9 cellular contexts compared by ENCODE assay signal in the genomic region with DNA sequence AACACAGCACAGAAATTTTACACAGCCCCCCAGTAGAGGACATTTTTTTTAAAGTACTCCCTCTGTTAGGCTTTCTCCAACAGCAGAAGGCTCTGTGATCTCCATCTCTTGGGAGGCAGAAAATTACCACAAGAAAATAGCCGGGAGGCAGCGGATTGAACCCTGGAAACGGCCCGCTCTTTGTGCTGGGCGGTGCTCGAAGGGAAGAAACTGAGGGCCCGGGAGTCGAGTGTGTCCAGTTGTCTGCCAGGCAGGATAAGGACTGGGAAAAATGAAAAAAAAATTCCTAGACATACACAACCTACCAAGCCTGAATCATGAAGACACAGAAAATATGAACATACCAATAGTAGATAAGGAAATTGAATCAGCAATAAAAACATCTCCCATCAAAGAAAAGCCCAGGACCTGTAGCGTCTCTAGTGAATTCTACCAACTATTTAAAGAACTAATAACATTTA. TPM values are rescaled to one million over a fixed set of nuclear protein-coding genes. Genes with fewer than 3 reads are reported as not detected.
DNase-seq lines count a peak whose midpoint lies in the region; ATAC-seq, FAIRE-seq and TF ChIP-seq lines count a peak whose summit lies in the region.
"Had no signal": no experiment of that assay in that cellular context is flagged by ENCODE, and none has a peak within 500 bp of the region (broad histone marks: within the 10 kb centered on the region; RNA-seq: fewer than 3 reads in every experiment).

No MANE protein-coding gene starts in this region.

- no peaks in the 10 kb centered on the region for H3K79me2 ChIP-seq in HepG2 (ENCODE audit: insufficient read depth, low read length)
- no peaks in the 10 kb centered on the region for H3K79me2 ChIP-seq in PC-3 (ENCODE audit: low read length)

- no peaks in the 10 kb centered on the region for H3K36me3 Mint-ChIP-seq in type B pancreatic cell

- intact Hi-C loops in HepG2 (cut with micrococcal nuclease; ENCODE audit: unreplicated experiment) (no loop called here), right lobe of liver (cut with DNase I) (no loop called here), PC-3 (cut with micrococcal nuclease) (no loop called here), left ventricle myocardium inferior (cut with micrococcal nuclease) (no loop called here)

- peak overlapping the region; percentile 91 for H3K27ac Mint-ChIP-seq in type B pancreatic cell

- peaks cover 69% of the 10 kb centered on the region for H3K27me3 Mint-ChIP-seq in type B pancreatic cell

- no peak for FAIRE-seq in HepG2 (lab: Jason Lieb, UNC)

- TF ChIP-seq RAD21 in HepG2 (CRISPR knock-in tag; IDR thresholded peaks at IDR 0.05), result no peak

- no peaks in the 10 kb centered on the region for H3F3A ChIP-seq in PC-3 (ENCODE audit: low read length, unreplicated experiment)

- H3K27ac ChIP-seq in HepG2 (ENCODE audit: extremely low read length, insufficient read depth, low read length) (no peak overlapping the region), right lobe of liver (no peak overlapping the region), PC-3 (ENCODE audit: low read length) (no peak overlapping the region), left ventricle myocardium inferior (replicated peaks) (no peak overlapping the region)
- H3K27ac ChIP-seq: heart left ventricle had no signal

- H3K4me2 ChIP-seq in HepG2 (ENCODE audit: low read depth, low read length) (peak overlapping the region; percentile 90), PC-3 (ENCODE audit: low read length) (peak overlapping the region; percentile 83)

- CTCF ChIA-PET in HepG2 (lab: Yijun Ruan, JAX; ENCODE audit: low intra/inter-chr PET ratio, low total read pairs) (no interaction called here), PC-3 (lab: Charles Lee) (no interaction called here)

- no peaks in the 10 kb centered on the region for H3K9me3 Mint-ChIP-seq in type B pancreatic cell

- H3K4me3 Mint-ChIP-seq in type B pancreatic cell, result peak overlapping the region; percentile 97

- peaks cover 26% of the 10 kb centered on the region for H3K4me1 ChIP-seq in HepG2 (ENCODE audit: insufficient read depth, low read length)
- H3K4me1 ChIP-seq in right lobe of liver, result no peaks in the 10 kb centered on the region
- no peaks in the 10 kb centered on the region; the same call in 1 of the 2 replicates for H3K4me1 ChIP-seq in PC-3 (ENCODE audit: insufficient read depth, low read length)
- H3K4me1 ChIP-seq in left ventricle myocardium inferior, result no peaks in the 10 kb centered on the region
- H3K4me1 ChIP-seq: heart left ventricle had no signal

- in situ Hi-C loops in HepG2 (cut with HindIII; ENCODE audit: extremely low pct_ligation_motif_present, low pct_unique_long_range_greater_than_20kb), result no loop called here

- H3K27me3 ChIP-seq in HepG2 (ENCODE audit: control insufficient read depth in 1 of 2, insufficient read depth in 2 of 2, low read length in 2 of 2) (peaks cover 0 to 25% of the 10 kb centered on the region in 2 experiments; a peak in 2 of 5 replicates), right lobe of liver (peaks cover 4 to 47% of the 10 kb centered on the region in 2 donors), PC-3 (ENCODE audit: low read length) (no peaks in the 10 kb centered on the region), left ventricle myocardium inferior (ENCODE audit: low read depth) (peaks cover 100% of the 10 kb centered on the region)

- H3K36me3 ChIP-seq in HepG2 (replicated peaks in 1 of 2; ENCODE audit: control insufficient read depth in 1 of 2, insufficient read depth in 2 of 2, low read length in 2 of 2), result no peaks in the 10 kb centered on the region
- no peaks in the 10 kb centered on the region for H3K36me3 ChIP-seq in right lobe of liver
- no peaks in the 10 kb centered on the region for H3K36me3 ChIP-seq in PC-3 (ENCODE audit: low read depth, low read length)
- no peaks in the 10 kb centered on the region for H3K36me3 ChIP-seq in left ventricle myocardium inferior
- H3K36me3 ChIP-seq: heart left ventricle had no signal

- H3K9ac ChIP-seq in HepG2 (ENCODE audit: insufficient read depth, low read depth, low read length), result peak overlapping the region; percentile 50; the same call in 1 of the 2 replicates
- peak overlapping the region; percentile 25; the same call in 1 of the 2 replicates for H3K9ac ChIP-seq in PC-3 (ENCODE audit: low read length)

- ATAC-seq in HepG2 (peak; percentile 39; the same call in 2 of the 3 replicates), right lobe of liver (no peak), PC-3 (no peak; the same call in 1 of the 2 replicates), HG03045 (IDR thresholded peaks at IDR 0.05; ENCODE audit: unreplicated experiment) (no peak)
- ATAC-seq: heart left ventricle had no signal

- DNase-seq in HepG2 (ENCODE audit: low spot score) (peak; percentile 10), right lobe of liver (no peak), PC-3 (no peak), epithelial cell of proximal tubule (ENCODE audit: low read depth) (no peak), type B pancreatic cell (ENCODE audit: extremely low spot score, unreplicated experiment) (no peak), left ventricle myocardium inferior (no peak), H4 (ENCODE audit: low spot score) (no peak)
- DNase-seq: heart left ventricle had no signal

- H2AFZ ChIP-seq in HepG2 (ENCODE audit: low read length) (no peak overlapping the region), PC-3 (ENCODE audit: low read length) (peak overlapping the region; percentile 76)

- no TSS peak for BruUV-seq in HepG2 (replicated peaks; lab: Mats Ljungman, UMichigan)
- no TSS peak for BruUV-seq in PC-3 (replicated peaks; lab: Mats Ljungman, UMichigan)

- H4K20me1 ChIP-seq in HepG2 (ENCODE audit: insufficient read depth, low read length) (no peaks in the 10 kb centered on the region), PC-3 (ENCODE audit: low read length) (no peaks in the 10 kb centered on the region)

- H3K9me3 ChIP-seq in HepG2 (ENCODE audit: low read length), result no peaks in the 10 kb centered on the region
- H3K9me3 ChIP-seq in right lobe of liver, result no peaks in the 10 kb centered on the region
- no peaks in the 10 kb centered on the region for H3K9me3 ChIP-seq in PC-3 (ENCODE audit: low read length)
- peaks cover 4% of the 10 kb centered on the region for H3K9me3 ChIP-seq in left ventricle myocardium inferior (replicated peaks)

- no peak for TF ChIP-seq CTCF in HepG2 (CRISPR knock-in tag; IDR thresholded peaks at IDR 0.05)
- TF ChIP-seq CTCF in right lobe of liver (IDR thresholded peaks at IDR 0.05), result no peak
- no peak for TF ChIP-seq CTCF in PC-3 (conservative IDR thresholded peaks at IDR 0.05; ENCODE audit: low read depth, low read length)
- no peak for TF ChIP-seq CTCF in epithelial cell of proximal tubule (conservative IDR thresholded peaks at IDR 0.05; ENCODE audit: low read depth, low read length)
- no peak for TF ChIP-seq CTCF in type B pancreatic cell (conservative IDR thresholded peaks at IDR 0.05)
- no peak for TF ChIP-seq CTCF in left ventricle myocardium inferior (IDR thresholded peaks at IDR 0.05; ENCODE audit: borderline replicate concordance)

- TF ChIP-seq POLR2A in HepG2 (IDR thresholded peaks at IDR 0.05; ENCODE audit: insufficient read depth in 1 of 2, low read depth in 2 of 2, low read length in 2 of 2) (no peak), right lobe of liver (IDR thresholded peaks at IDR 0.05) (no peak)

- H3K4me1 Mint-ChIP-seq in type B pancreatic cell (ENCODE audit: unreplicated experiment), result peaks cover 14% of the 10 kb centered on the region

- H3K4me3 ChIP-seq in HepG2 (replicated peaks in 1 of 3; ENCODE audit: insufficient read depth in 1 of 3, low read depth in 2 of 3, low read length in 3 of 3) (peak overlapping the region; percentile 53 to 80 (median 71)), right lobe of liver (no peak overlapping the region), PC-3 (ENCODE audit: low read length) (peak overlapping the region; percentile 75), epithelial cell of proximal tubule (ENCODE audit: low read depth, low read length) (peak overlapping the region; percentile 51), left ventricle myocardium inferior (no peak overlapping the region)
- H3K4me3 ChIP-seq: heart left ventricle had no signal

- POLR2A ChIA-PET in HepG2 (lab: Yijun Ruan, JAX) (no interaction called here), PC-3 (lab: Charles Lee; ENCODE audit: unreplicated experiment) (no interaction called here)

- no peaks in the 10 kb centered on the region for H3K9me2 ChIP-seq in PC-3 (replicated peaks; ENCODE audit: low read length)

- TF ChIP-seq EP300 in HepG2 (IDR thresholded peaks at IDR 0.05; ENCODE audit: low read depth in 2 of 2, low read length in 2 of 2) (no peak), HepG2 (CRISPR knock-in tag; IDR thresholded peaks at IDR 0.05; ENCODE audit: borderline replicate concordance) (no peak)

- 5% methylated on average over 9 of the region's 9 CpGs for WGBS in HepG2 (ENCODE audit: low lambda C conversion rate)
- 7% methylated on average over 9 of the region's 9 CpGs for WGBS in right lobe of liver (ENCODE audit: insufficient coverage, low coverage, low lambda C conversion rate, missing lambda C conversion rate)

RNA-seq across cellular contexts. Expression of gene POM121L2, which starts 31.5 kb away (rescaled TPM):
- total RNA-seq in HepG2 (2016; rRNA removed; fragmentation: Illumina TruSeq; extraction: Trizol), result not detected in 2 replicates
- total RNA-seq in HepG2 (2016; cell fraction: cytosol; rRNA removed; fragmentation: Illumina TruSeq; extraction: Trizol; ENCODE audit: low read depth), result not detected in 2 replicates
- total RNA-seq in HepG2 (2016; cell fraction: insoluble cytoplasmic fraction; rRNA removed; fragmentation: Illumina TruSeq; extraction: Trizol), result not detected in 2 replicates
- total RNA-seq in HepG2 (2016; cell fraction: membrane; rRNA removed; fragmentation: Illumina TruSeq; extraction: Trizol), result not detected in 2 replicates
- not detected in 2 replicates for total RNA-seq in HepG2 (2016; cell fraction: nucleus; rRNA removed; fragmentation: Illumina TruSeq; extraction: Trizol)
- 0.01 TPM in 1 of 2 replicates, not detected in the other for polyA plus RNA-seq in HepG2 (2011; rRNA removed)
- not detected in 2 replicates for polyA plus RNA-seq in HepG2 (2011; cell fraction: cytosol; rRNA removed)
- not detected in 2 replicates for polyA plus RNA-seq in HepG2 (2011; cell fraction: nucleus; rRNA removed)
- polyA plus RNA-seq in HepG2 (2012), result not detected in 2 replicates
- not detected in 2 replicates for polyA plus RNA-seq in HepG2 (2016; cell fraction: cytosol; fragmentation: Illumina TruSeq; extraction: Trizol; ENCODE audit: low read depth)
- polyA plus RNA-seq in HepG2 (2016; cell fraction: insoluble cytoplasmic fraction; fragmentation: Illumina TruSeq; extraction: Trizol; ENCODE audit: low read depth), result not detected in 2 replicates
- polyA plus RNA-seq in HepG2 (2016; cell fraction: membrane; fragmentation: Illumina TruSeq; extraction: Trizol; ENCODE audit: low read depth), result not detected in 2 replicates
- not detected in 2 replicates for polyA plus RNA-seq in HepG2 (2016; cell fraction: nucleus; fragmentation: Illumina TruSeq; extraction: Trizol; ENCODE audit: insufficient read depth, low read depth)
- not detected in 2 replicates for polyA minus RNA-seq in HepG2 (2011; rRNA and poly(A)+ RNA removed; ENCODE audit: low replicate concordance)
- polyA minus RNA-seq in HepG2 (2011; cell fraction: cytosol; rRNA and poly(A)+ RNA removed), result not detected in 2 replicates
- not detected in 2 replicates for polyA minus RNA-seq in HepG2 (2011; cell fraction: nucleus; rRNA and poly(A)+ RNA removed)
- not detected for total RNA-seq in right lobe of liver
- not detected in 2 replicates for total RNA-seq in PC-3 (2014; rRNA removed)
- not detected in 2 replicates for total RNA-seq in epithelial cell of proximal tubule
- 0.10 and 0.14 TPM in 2 replicates for total RNA-seq in type B pancreatic cell (ENCODE audit: low replicate concordance)
- not detected for total RNA-seq in left ventricle myocardium inferior
- total RNA-seq in H4 (2014; rRNA removed; shearing (Covaris generic)), result not detected in 2 replicates
- total RNA-seq: heart left ventricle had no signal
- polyA plus RNA-seq: heart left ventricle had no signal

RNA-seq across cellular contexts. Expression of gene PRSS16, which starts 33.1 kb away (rescaled TPM):
- total RNA-seq in HepG2 (2016; rRNA removed; fragmentation: Illumina TruSeq; extraction: Trizol) (not detected in 2 replicates), right lobe of liver (under 1 TPM in 2 of 6 experiments, not detected in 4; 0.29 to 0.37 TPM), PC-3 (2014; rRNA removed) (7.3 and 15.9 TPM in 2 replicates), epithelial cell of proximal tubule (1.0 and 2.8 TPM in 2 replicates), type B pancreatic cell (ENCODE audit: low replicate concordance) (10.5 and 28.9 TPM in 2 replicates), left ventricle myocardium inferior (0.49 TPM)
- total RNA-seq in HepG2 (2016; cell fraction: cytosol; rRNA removed; fragmentation: Illumina TruSeq; extraction: Trizol; ENCODE audit: low read depth), result not detected in 2 replicates
- not detected in 2 replicates for total RNA-seq in HepG2 (2016; cell fraction: insoluble cytoplasmic fraction; rRNA removed; fragmentation: Illumina TruSeq; extraction: Trizol)
- total RNA-seq in HepG2 (2016; cell fraction: membrane; rRNA removed; fragmentation: Illumina TruSeq; extraction: Trizol), result not detected in 2 replicates
- total RNA-seq in HepG2 (2016; cell fraction: nucleus; rRNA removed; fragmentation: Illumina TruSeq; extraction: Trizol), result not detected in 2 replicates
- not detected in 2 replicates for polyA plus RNA-seq in HepG2 (2011; rRNA removed)
- not detected in 2 replicates for polyA plus RNA-seq in HepG2 (2011; cell fraction: cytosol; rRNA removed)
- polyA plus RNA-seq in HepG2 (2011; cell fraction: nucleus; rRNA removed), result not detected in 2 replicates
- polyA plus RNA-seq in HepG2 (2012), result not detected in 2 replicates
- polyA plus RNA-seq in HepG2 (2016; cell fraction: cytosol; fragmentation: Illumina TruSeq; extraction: Trizol; ENCODE audit: low read depth), result not detected in 2 replicates
- not detected in 2 replicates for polyA plus RNA-seq in HepG2 (2016; cell fraction: insoluble cytoplasmic fraction; fragmentation: Illumina TruSeq; extraction: Trizol; ENCODE audit: low read depth)
- polyA plus RNA-seq in HepG2 (2016; cell fraction: membrane; fragmentation: Illumina TruSeq; extraction: Trizol; ENCODE audit: low read depth), result not detected in 2 replicates
- polyA plus RNA-seq in HepG2 (2016; cell fraction: nucleus; fragmentation: Illumina TruSeq; extraction: Trizol; ENCODE audit: insufficient read depth, low read depth), result not detected in 2 replicates
- 0.26 and 1.4 TPM in 2 replicates for polyA minus RNA-seq in HepG2 (2011; rRNA and poly(A)+ RNA removed; ENCODE audit: low replicate concordance)
- not detected in 2 replicates for polyA minus RNA-seq in HepG2 (2011; cell fraction: cytosol; rRNA and poly(A)+ RNA removed)
- polyA minus RNA-seq in HepG2 (2011; cell fraction: nucleus; rRNA and poly(A)+ RNA removed), result not detected in 2 replicates
- total RNA-seq in H4 (2014; rRNA removed; shearing (Covaris generic)), result 3.4 and 5.2 TPM in 2 replicates
- polyA plus RNA-seq: heart left ventricle had no signal

Comparison
In these comparisons a context has a peak if more than half of its experiments do, and no peak if none do; other contexts are left out.
1. H3K4me3 ChIP-seq: peak in HepG2 (3 of 3), PC-3 (single experiment) and epithelial cell of proximal tubule (single experiment); none in right lobe of liver (0 of 3) and left ventricle myocardium inferior (single experiment).